Comparison of ENCODE assay signal across 27 cellular contexts in the genomic region with DNA sequence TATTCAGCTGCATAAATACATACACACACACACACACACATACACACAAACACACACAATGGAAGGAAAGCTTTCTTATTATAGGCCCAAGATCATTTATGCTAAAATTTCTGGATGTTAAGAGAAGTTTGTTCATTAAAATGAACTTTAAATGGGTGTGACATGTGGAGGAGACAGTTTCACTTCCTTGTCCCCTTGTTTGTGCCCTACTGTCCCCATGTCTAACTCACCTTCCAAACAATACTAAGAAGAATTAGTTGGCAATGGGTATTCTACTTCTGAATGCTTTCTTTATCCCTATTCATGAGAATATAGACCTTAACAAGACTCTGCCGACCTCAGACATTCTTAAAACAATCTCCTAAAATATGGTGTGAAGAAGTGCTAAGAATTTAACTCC.
"Had no signal": no experiment of that assay in that cellular context is flagged by ENCODE, and none has a peak within 500 bp of the region (broad histone marks: within the 10 kb centered on the region; RNA-seq: fewer than 3 reads in every experiment).

No MANE protein-coding gene starts in this region.

- DNase-seq: activated CD4-positive, alpha-beta memory T cell treated with anti-CD3 and anti-CD28 coated beads for 36 hours; activated CD4-positive, alpha-beta T cell treated with anti-CD3 and anti-CD28 coated beads, Interleukin-2, amount 10 ng/mL, durations not matched to agents 24 days and 14 days; activated CD4-positive, CD25-positive, alpha-beta regulatory T cell treated with anti-CD3 and anti-CD28 coated beads, Interleukin-2, amount 50 U/mL, for 72 hours; activated CD8-positive, alpha-beta memory T cell treated with anti-CD3 and anti-CD28 coated beads, Interleukin-2, amount 50 U/mL, for 4 hours; activated effector memory CD4-positive, alpha-beta T cell treated with anti-CD3 and anti-CD28 coated beads, Interleukin-2, amount 50 U/mL, for 16 hours; activated naive CD4-positive, alpha-beta T cell treated with anti-CD3 and anti-CD28 coated beads, Interleukin-2, amount 50 U/mL, for 16 hours; activated T-cell treated with anti-CD3 and anti-CD28 coated beads, Interleukin-2, amount 50 U/mL, for 1 hour; amniotic stem cell; brain microvascular endothelial cell; effector memory CD8-positive, alpha-beta T cell; gastrocnemius medialis; glutamatergic neuron; left ventricle myocardium inferior; naive thymus-derived CD8-positive, alpha-beta T cell; occipital lobe; stimulated activated CD4-positive, alpha-beta T cell treated with anti-CD3 and anti-CD28 coated beads, Interleukin-1b, Interleukin-23, amount 100 ng/mL, for 48 hours; stimulated activated CD4-positive, alpha-beta T cell treated with anti-CD3 and anti-CD28 coated beads, Interleukin-4, amount 100 ng/mL, for 4 hours; stimulated activated CD8-positive, alpha-beta memory T cell treated with anti-CD3 and anti-CD28 coated beads, Interleukin-4, amount 100 ng/mL, for 48 hours; stimulated activated naive CD4-positive, alpha-beta T cell; WERI-Rb-1 had no signal

- H3K4me3 Mint-ChIP-seq: activated CD4-positive, alpha-beta memory T cell treated with anti-CD3 and anti-CD28 coated beads for 36 hours; activated CD4-positive, alpha-beta T cell treated with anti-CD3 and anti-CD28 coated beads, Interleukin-2, amount 10 ng/mL, durations not matched to agents 24 days and 14 days; activated T-helper 1 cell treated with anti-CD3 and anti-CD28 coated beads, Interleukin-12 subunit alpha, Interleukin-12 subunit beta, Interleukin-2, Interleukin-4 antibody, amounts not matched to agents 30 ng/mL and 10 ng/mL and 1 ng/mL, durations not matched to agents 14 hours and 24 hours and 36 hours; effector memory CD8-positive, alpha-beta T cell; naive thymus-derived CD8-positive, alpha-beta T cell; neural progenitor cell had no signal

- H3K4me1 Mint-ChIP-seq: activated CD4-positive, alpha-beta T cell treated with anti-CD3 and anti-CD28 coated beads, Interleukin-2, amount 10 ng/mL, durations not matched to agents 24 days and 14 days had no signal

- ATAC-seq: gastrocnemius medialis had no signal

- H3K36me3 ChIP-seq: brain microvascular endothelial cell, gastrocnemius medialis, left ventricle myocardium inferior, neural progenitor cell, right atrium auricular region, tibial nerve, WERI-Rb-1 had no signal

- H3K27me3 ChIP-seq: brain microvascular endothelial cell, gastrocnemius medialis, neural progenitor cell, right atrium auricular region, tibial nerve had no signal

- H3K9me3 Mint-ChIP-seq: activated CD4-positive, alpha-beta memory T cell treated with anti-CD3 and anti-CD28 coated beads for 36 hours; activated CD4-positive, alpha-beta T cell treated with anti-CD3 and anti-CD28 coated beads, Interleukin-2, amount 10 ng/mL, durations not matched to agents 24 days and 14 days; activated T-helper 1 cell treated with anti-CD3 and anti-CD28 coated beads, Interleukin-12 subunit alpha, Interleukin-12 subunit beta, Interleukin-2, Interleukin-4 antibody, amounts not matched to agents 30 ng/mL and 10 ng/mL and 1 ng/mL, durations not matched to agents 14 hours and 24 hours and 36 hours; effector memory CD8-positive, alpha-beta T cell had no signal

- H3K36me3 Mint-ChIP-seq: activated CD4-positive, alpha-beta memory T cell treated with anti-CD3 and anti-CD28 coated beads for 36 hours; naive thymus-derived CD8-positive, alpha-beta T cell had no signal

- H3K9ac ChIP-seq: neural progenitor cell had no signal

- H3K27me3 Mint-ChIP-seq: activated CD4-positive, alpha-beta memory T cell treated with anti-CD3 and anti-CD28 coated beads for 36 hours; activated CD4-positive, alpha-beta T cell treated with anti-CD3 and anti-CD28 coated beads, Interleukin-2, amount 10 ng/mL, durations not matched to agents 24 days and 14 days had no signal

- H3K4me2 ChIP-seq: neural progenitor cell, smooth muscle cell had no signal

- H3K9me3 ChIP-seq: gastrocnemius medialis, left ventricle myocardium inferior, right atrium auricular region, tibial nerve had no signal

- H3K4me3 ChIP-seq: coronary artery, gastrocnemius medialis, left ventricle myocardium inferior, lung, neural progenitor cell, right atrium auricular region, smooth muscle cell, tibial nerve had no signal

- H3K4me1 ChIP-seq: right atrium auricular region had no signal

- H3K27ac Mint-ChIP-seq: activated CD4-positive, alpha-beta memory T cell treated with anti-CD3 and anti-CD28 coated beads for 36 hours; activated CD4-positive, alpha-beta T cell treated with anti-CD3 and anti-CD28 coated beads, Interleukin-2, amount 10 ng/mL, durations not matched to agents 24 days and 14 days; activated T-helper 1 cell treated with anti-CD3 and anti-CD28 coated beads, Interleukin-12 subunit alpha, Interleukin-12 subunit beta, Interleukin-2, Interleukin-4 antibody, amounts not matched to agents 30 ng/mL and 10 ng/mL and 1 ng/mL, durations not matched to agents 14 hours and 24 hours and 36 hours; effector memory CD8-positive, alpha-beta T cell; naive thymus-derived CD8-positive, alpha-beta T cell; neural progenitor cell had no signal

- H2AFZ ChIP-seq: neural progenitor cell had no signal

- H3K27ac ChIP-seq: brain microvascular endothelial cell, coronary artery, gastrocnemius medialis, left ventricle myocardium inferior, neural progenitor cell, right atrium auricular region, tibial nerve, WERI-Rb-1 had no signal
